In the genomic region with DNA sequence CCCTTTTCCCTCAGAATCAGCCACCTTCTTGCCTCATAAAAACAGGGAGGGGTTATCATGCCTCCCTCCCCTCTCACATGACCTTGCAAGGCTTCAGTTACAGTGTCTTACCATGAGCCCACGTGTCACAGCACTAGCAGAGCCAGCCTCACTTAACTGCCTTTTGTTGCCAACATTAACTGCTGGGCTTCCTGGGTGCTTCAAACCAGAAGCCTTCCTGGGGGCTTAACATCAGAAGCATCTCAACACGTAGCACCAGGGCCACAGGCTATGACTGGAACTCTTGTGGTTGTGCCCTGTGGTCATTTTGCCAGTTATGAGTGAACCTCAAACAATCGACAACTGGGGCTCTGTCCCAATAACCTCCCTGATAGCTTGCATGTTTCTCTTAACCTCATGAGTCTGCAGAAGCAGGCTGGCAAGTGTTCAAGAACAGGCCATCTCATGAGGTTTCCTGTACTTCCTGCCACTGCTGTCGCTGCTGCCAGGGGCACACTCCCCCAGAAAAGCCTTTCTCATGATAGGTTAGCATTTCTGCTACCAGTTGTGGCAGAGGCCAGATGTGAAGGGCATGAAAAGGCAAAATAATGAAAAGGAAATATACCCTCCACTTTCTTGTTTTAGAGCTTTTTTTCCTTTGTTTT, we compare ENCODE assay signal across 8 cellular contexts.
DNase-seq lines count a peak whose midpoint lies in the region; ATAC-seq and TF ChIP-seq lines count a peak whose summit lies in the region.

No MANE protein-coding gene starts in this region.

- peak; percentile 12 for DNase-seq in GM13977 (ENCODE audit: low spot score)
- peak; percentile 94 for DNase-seq in SK-MEL-5 (ENCODE audit: low read depth, low spot score)
- DNase-seq in activated naive CD4-positive, alpha-beta T cell treated with anti-CD3 and anti-CD28 coated beads, Interleukin-2, amount 10 ng/mL, durations not matched to agents 7 days and 5 days: peak; percentile 64
- peak; percentile 59 for DNase-seq in left kidney (ENCODE audit: low read depth, low spot score)
- peak; percentile 26 to 60 for DNase-seq in stimulated activated CD8-positive, alpha-beta memory T cell treated with anti-CD3 and anti-CD28 coated beads, Interleukin-7, amount 100 ng/mL, for 48 hours (ENCODE audit: extremely low read depth in 1 of 2, low read depth in 1 of 2)
- DNase-seq in SHP77 (lab: John Stamatoyannopoulos, UW): no peak
- no peak for DNase-seq in Karpas-422

- no peaks in the 10 kb centered on the region for H3K36me3 ChIP-seq in Karpas-422 (ENCODE audit: insufficient read depth, low read length)

- in situ Hi-C loops in GM13977 (cut with MboI; ENCODE audit: low pct_unique_long_range_greater_than_20kb, low sequenced_read_pairs, unreplicated experiment) (no loop called here), SK-MEL-5 (cut with HindIII; ENCODE audit: low pct_unique_long_range_greater_than_20kb, low sequenced_read_pairs) (loop anchor here (25.0 kb wide), 1 partner anchor 772 kb away; a partner anchor contains a TSS)

- peak overlapping the region; percentile 91 for H3K27ac Mint-ChIP-seq in activated naive CD4-positive, alpha-beta T cell treated with anti-CD3 and anti-CD28 coated beads, Interleukin-2, amount 10 ng/mL, durations not matched to agents 7 days and 5 days

- no peaks in the 10 kb centered on the region for H3K9me2 ChIP-seq in Karpas-422 (replicated peaks; ENCODE audit: insufficient read depth, low read length)

- no peaks in the 10 kb centered on the region for H3K4me1 ChIP-seq in Karpas-422 (ENCODE audit: low read length)

- no peaks in the 10 kb centered on the region for H4K20me1 ChIP-seq in Karpas-422 (ENCODE audit: insufficient read depth, low read depth, low read length)

- no peak for TF ChIP-seq CTCF in GM13977 (IDR thresholded peaks at IDR 0.05; ENCODE audit: extremely low read depth, insufficient read depth, missing control alignments)

- H3K36me3 Mint-ChIP-seq in activated naive CD4-positive, alpha-beta T cell treated with anti-CD3 and anti-CD28 coated beads, Interleukin-2, amount 10 ng/mL, durations not matched to agents 7 days and 5 days: no peaks in the 10 kb centered on the region

- H3K79me2 ChIP-seq in Karpas-422 (ENCODE audit: low read length): no peaks in the 10 kb centered on the region

- peaks cover 25% of the 10 kb centered on the region for H3K4me1 Mint-ChIP-seq in activated naive CD4-positive, alpha-beta T cell treated with anti-CD3 and anti-CD28 coated beads, Interleukin-2, amount 10 ng/mL, durations not matched to agents 7 days and 5 days

- CTCF ChIA-PET in activated naive CD4-positive, alpha-beta T cell treated with anti-CD3 and anti-CD28 coated beads, Interleukin-2, amount 10 ng/mL, durations not matched to agents 7 days and 5 days (lab: Charles Lee): interaction anchor here (2.0 to 2.8 kb wide), 2 partner anchors 42 to 116 kb away, joined by 4 to 13 read pairs; no protein-coding TSS in a partner anchor

- no peaks in the 10 kb centered on the region for H3K27me3 Mint-ChIP-seq in activated naive CD4-positive, alpha-beta T cell treated with anti-CD3 and anti-CD28 coated beads, Interleukin-2, amount 10 ng/mL, durations not matched to agents 7 days and 5 days

- no peak overlapping the region for H3K9ac ChIP-seq in Karpas-422 (ENCODE audit: low read length)

- H3K9me3 Mint-ChIP-seq in activated naive CD4-positive, alpha-beta T cell treated with anti-CD3 and anti-CD28 coated beads, Interleukin-2, amount 10 ng/mL, durations not matched to agents 7 days and 5 days: no peaks in the 10 kb centered on the region

- H3K4me3 Mint-ChIP-seq in activated naive CD4-positive, alpha-beta T cell treated with anti-CD3 and anti-CD28 coated beads, Interleukin-2, amount 10 ng/mL, durations not matched to agents 7 days and 5 days: peak overlapping the region; percentile 8

- no peaks in the 10 kb centered on the region for H3K9me3 ChIP-seq in Karpas-422 (ENCODE audit: low read length)

- ATAC-seq in HG03064 (IDR thresholded peaks at IDR 0.05; ENCODE audit: low read depth, unreplicated experiment): peak; percentile 77

- no peaks in the 10 kb centered on the region for H3K27me3 ChIP-seq in Karpas-422 (ENCODE audit: low read length)

- no peak overlapping the region for H3K27ac ChIP-seq in Karpas-422 (ENCODE audit: low read length)

- H2AFZ ChIP-seq in Karpas-422 (ENCODE audit: low read length): no peak overlapping the region

- no peak overlapping the region for H3K4me3 ChIP-seq in Karpas-422 (ENCODE audit: low read length)

- H3K4me2 ChIP-seq in Karpas-422 (ENCODE audit: low read depth, low read length, poor library complexity, severe bottlenecking): no peak overlapping the region

Comparison
In these comparisons a context has a peak if more than half of its experiments do, and no peak if none do; other contexts are left out.
1. DNase-seq: peak in GM13977 (single experiment), SK-MEL-5 (single experiment), activated naive CD4-positive, alpha-beta T cell treated with anti-CD3 and anti-CD28 coated beads, Interleukin-2, amount 10 ng/mL, durations not matched to agents 7 days and 5 days (single experiment), left kidney (single experiment) and stimulated activated CD8-positive, alpha-beta memory T cell treated with anti-CD3 and anti-CD28 coated beads, Interleukin-7, amount 100 ng/mL, for 48 hours (2 of 2); none in SHP77 (0 of 2) and Karpas-422 (single experiment).